In the genomic region with DNA sequence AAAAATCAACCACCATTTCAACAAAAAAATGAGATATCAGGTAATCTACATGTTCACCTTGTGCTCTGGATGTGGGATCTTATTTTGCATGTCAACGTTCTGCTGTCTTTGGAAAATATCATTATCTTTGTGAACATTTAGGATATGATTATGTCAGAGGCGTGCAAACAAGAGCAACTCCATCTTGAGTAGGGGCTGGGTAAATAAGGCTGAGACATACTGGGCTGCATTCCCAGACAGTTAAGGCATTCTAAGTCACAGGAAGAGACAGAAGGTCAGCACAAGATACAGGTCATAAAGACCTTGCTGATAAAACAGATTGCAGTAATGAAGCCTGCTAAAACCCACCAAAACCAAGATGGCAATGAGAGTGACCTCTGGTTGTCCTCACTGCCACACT, we compare ENCODE assay signal across 18 cellular contexts. TPM values are rescaled to one million over a fixed set of nuclear protein-coding genes. Genes with fewer than 3 reads are reported as not detected.
DNase-seq lines count a peak whose midpoint lies in the region; ATAC-seq, FAIRE-seq and TF ChIP-seq lines count a peak whose summit lies in the region.
"Had no signal": no experiment of that assay in that cellular context is flagged by ENCODE, and none has a peak within 500 bp of the region (broad histone marks: within the 10 kb centered on the region; RNA-seq: fewer than 3 reads in every experiment).

No MANE protein-coding gene starts in this region.

- H3K36me3 ChIP-seq in astrocyte (ENCODE audit: insufficient read depth, low read length): no peaks in the 10 kb centered on the region
- no peaks in the 10 kb centered on the region for H3K36me3 ChIP-seq in smooth muscle cell (ENCODE audit: low read depth)

- no peak overlapping the region for H3K4me3 Mint-ChIP-seq in astrocyte (ENCODE audit: unreplicated experiment)
- H3K4me3 Mint-ChIP-seq: B cell; CD14-positive monocyte; CD8-positive, alpha-beta T cell; H9 had no signal

- H3K4me1 Mint-ChIP-seq in astrocyte (ENCODE audit: low read depth, unreplicated experiment): peaks cover 34% of the 10 kb centered on the region

- H2AFZ ChIP-seq in astrocyte (ENCODE audit: low read depth, low read length) (no peak overlapping the region), smooth muscle cell (ENCODE audit: low read depth) (no peak overlapping the region)

- WGBS in smooth muscle cell (ENCODE audit: low lambda C conversion rate): 72% methylated on average over 2 of the region's 2 CpGs

- no peaks in the 10 kb centered on the region for H3K9me3 Mint-ChIP-seq in astrocyte (ENCODE audit: unreplicated experiment)
- H3K9me3 Mint-ChIP-seq: CD8-positive, alpha-beta T cell had no signal

- FAIRE-seq in astrocyte (lab: Jason Lieb, UNC): no peak
- FAIRE-seq: GM12878, GM19239 had no signal

- no peak for TF ChIP-seq CTCF in 22Rv1 (IDR thresholded peaks at IDR 0.05)
- no peak for TF ChIP-seq CTCF in astrocyte (IDR thresholded peaks at IDR 0.05; ENCODE audit: insufficient read depth, low read depth, low read length)
- TF ChIP-seq CTCF in smooth muscle cell (IDR thresholded peaks at IDR 0.05; ENCODE audit: borderline replicate concordance, insufficient read depth, poor library complexity, severe bottlenecking): no peak

- H3K79me2 ChIP-seq in astrocyte (ENCODE audit: insufficient read depth, low read length): no peaks in the 10 kb centered on the region
- no peaks in the 10 kb centered on the region for H3K79me2 ChIP-seq in smooth muscle cell (ENCODE audit: low read depth)

- H3K27ac ChIP-seq in 22Rv1: peak overlapping the region; percentile 54; the same call in 1 of the 2 replicates
- no peak overlapping the region for H3K27ac ChIP-seq in astrocyte (ENCODE audit: low read depth, low read length)
- no peak overlapping the region for H3K27ac ChIP-seq in smooth muscle cell (ENCODE audit: low read depth)

- H3K27me3 Mint-ChIP-seq in astrocyte (ENCODE audit: low read depth, unreplicated experiment): no peaks in the 10 kb centered on the region
- H3K27me3 Mint-ChIP-seq: B cell had no signal

- ATAC-seq in GM18873 (IDR thresholded peaks at IDR 0.05; ENCODE audit: low FRiP score, unreplicated experiment): no peak
- ATAC-seq: CD8-positive, alpha-beta T cell; GM12878 had no signal

- no peak overlapping the region for H3K9ac ChIP-seq in astrocyte (ENCODE audit: low read length)
- H3K9ac ChIP-seq in smooth muscle cell (ENCODE audit: low read depth): no peak overlapping the region

- DNase-seq in M059J (ENCODE audit: low read depth): peak; percentile 32
- peak; percentile 23 for DNase-seq in astrocyte (ENCODE audit: low read depth)
- DNase-seq in iris pigment epithelial cell (ENCODE audit: low read depth): peak; percentile 22
- DNase-seq in COR-L47 (lab: John Stamatoyannopoulos, UW): no peak
- DNase-seq in Ammon's horn (ENCODE audit: low spot score): no peak
- DNase-seq in smooth muscle cell (lab: John Stamatoyannopoulos, UW; ENCODE audit: unreplicated experiment): no peak
- DNase-seq: 8988T; ACHN; Caco-2; CD8-positive, alpha-beta T cell; GOT3; H9 had no signal

- H3K4me1 ChIP-seq in astrocyte (ENCODE audit: insufficient read depth, low read length): peaks cover 4% of the 10 kb centered on the region
- H3K4me1 ChIP-seq in smooth muscle cell (ENCODE audit: low read depth): peaks cover 11% of the 10 kb centered on the region
- H3K4me1 ChIP-seq: Caco-2 had no signal

- H3K9me3 ChIP-seq in astrocyte (ENCODE audit: insufficient read depth, low read depth, low read length) (peaks cover 6% of the 10 kb centered on the region), smooth muscle cell (replicated peaks; ENCODE audit: low read depth) (no peaks in the 10 kb centered on the region)
- H3K9me3 ChIP-seq: Caco-2 had no signal

- no peaks in the 10 kb centered on the region for H4K20me1 ChIP-seq in astrocyte (ENCODE audit: insufficient read depth, low read length)
- H4K20me1 ChIP-seq in smooth muscle cell (ENCODE audit: low read depth): no peaks in the 10 kb centered on the region

- H3K27me3 ChIP-seq in astrocyte (ENCODE audit: insufficient read depth, low read length) (no peaks in the 10 kb centered on the region), smooth muscle cell (ENCODE audit: low read depth) (no peaks in the 10 kb centered on the region)

- H3K4me3 ChIP-seq in astrocyte (ENCODE audit: insufficient read depth, low read depth, low read length) (no peak overlapping the region), smooth muscle cell (no peak overlapping the region)
- H3K4me3 ChIP-seq: GM12878 had no signal

- H3F3A ChIP-seq in smooth muscle cell (ENCODE audit: low read depth): no peaks in the 10 kb centered on the region

- no peak overlapping the region for H3K4me2 ChIP-seq in astrocyte (ENCODE audit: low read length)
- H3K4me2 ChIP-seq in smooth muscle cell: no peak overlapping the region

- peak overlapping the region; percentile 49 for H3K27ac Mint-ChIP-seq in astrocyte (ENCODE audit: unreplicated experiment)
- H3K27ac Mint-ChIP-seq: B cell; CD14-positive monocyte; CD8-positive, alpha-beta T cell had no signal

- peaks cover 5% of the 10 kb centered on the region for H3K36me3 Mint-ChIP-seq in astrocyte (ENCODE audit: low read depth, unreplicated experiment)
- H3K36me3 Mint-ChIP-seq: CD14-positive monocyte; CD8-positive, alpha-beta T cell had no signal

RNA-seq across cellular contexts. Expression of a gene that starts 28.8 kb away (rescaled TPM):
- 11.5 and 13.4 TPM in 2 replicates for total RNA-seq in M059J (2014; rRNA removed; shearing (Covaris generic))
- 8.4 and 9.3 TPM in 2 replicates for total RNA-seq in astrocyte
- total RNA-seq in smooth muscle cell: 5.4 and 6.6 TPM in 2 replicates
- polyA plus RNA-seq in smooth muscle cell: 1.3 and 2.6 TPM in 2 replicates

RNA-seq across cellular contexts. Expression of a gene that starts 56.3 kb away (rescaled TPM):
- 15.4 and 21.5 TPM in 2 replicates for total RNA-seq in M059J (2014; rRNA removed; shearing (Covaris generic))
- total RNA-seq in astrocyte (48.0 and 57.2 TPM in 2 replicates), smooth muscle cell (14.8 and 20.8 TPM in 2 replicates)
- 13.3 and 22.1 TPM in 2 replicates for polyA plus RNA-seq in smooth muscle cell

Comparison
In these comparisons a context has a peak if more than half of its experiments do, and no peak if none do; other contexts are left out.
1. DNase-seq: peak in M059J (single experiment), astrocyte (single experiment) and iris pigment epithelial cell (single experiment); none in COR-L47 (single experiment), Ammon's horn (single experiment) and smooth muscle cell (single experiment).